ENCODE assay signal across 8 cellular contexts in the genomic region with DNA sequence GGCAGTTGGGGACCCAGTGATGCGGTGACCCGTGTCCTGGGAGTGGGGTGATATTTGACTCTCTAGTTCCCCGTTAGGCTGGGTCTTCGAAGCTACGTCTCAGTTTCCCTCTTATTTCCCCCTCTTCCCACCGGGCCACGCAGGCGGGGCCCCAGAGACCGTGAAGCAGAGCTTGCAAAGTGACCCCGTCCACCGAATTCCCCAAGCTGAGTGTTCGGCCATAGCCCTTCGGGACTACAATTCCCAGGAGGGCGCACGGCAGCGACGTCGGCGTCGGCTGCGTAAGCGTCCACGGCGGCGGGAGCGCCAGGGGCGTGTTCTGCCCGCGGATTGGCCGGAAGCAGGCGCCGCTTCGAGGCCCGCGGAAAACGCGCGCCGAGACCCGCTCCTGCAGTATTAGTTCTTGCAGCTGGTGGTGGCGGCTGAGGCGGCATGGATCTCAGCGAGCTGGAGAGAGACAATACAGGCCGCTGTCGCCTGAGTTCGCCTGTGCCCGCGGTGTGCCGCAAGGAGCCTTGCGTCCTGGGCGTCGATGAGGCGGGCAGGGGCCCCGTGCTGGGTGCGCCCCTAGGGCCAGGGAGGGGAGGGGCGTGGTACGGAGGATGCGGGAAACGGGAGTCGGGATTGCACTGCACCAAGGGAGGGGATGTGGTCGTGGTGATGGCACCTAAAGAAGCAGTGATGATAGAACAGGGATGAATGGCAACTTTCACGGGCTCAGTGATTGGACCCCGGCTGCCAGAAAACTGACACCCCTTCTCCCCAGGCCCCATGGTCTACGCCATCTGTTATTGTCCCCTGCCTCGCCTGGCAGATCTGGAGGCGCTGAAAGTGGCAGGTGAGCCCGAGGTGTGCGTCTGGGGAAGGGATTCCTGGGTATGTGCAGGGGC. TPM values are rescaled to one million over a fixed set of nuclear protein-coding genes. Genes with fewer than 3 reads are reported as not detected.
A peak's percentile ranks its signal among the peaks of the same experiment; 100 is the strongest.
DNase-seq lines count a peak whose midpoint lies in the region; ATAC-seq and TF ChIP-seq lines count a peak whose summit lies in the region.

Gene RNASEH2A, plus strand, starts transcription at position 343 of the 890 bp plus-strand sequence. Its CDS starts 90 bp downstream, at position 433.

- ATAC-seq in SK-N-SH treated with all-trans-retinoic acid at 6 μM for 48 hours = peak; percentile 94
- peak; percentile 88 to 92 for ATAC-seq in activated naive CD4-positive, alpha-beta T cell treated with anti-CD3 and anti-CD28 coated beads, Interleukin-2, amount 50 U/mL, for 72 hours

- H2AFZ ChIP-seq in osteoblast (ENCODE audit: low read length) = peak within 1 kb of the TSS; percentile 96

- no peaks in the 10 kb centered on the region for H3K9me3 Mint-ChIP-seq in activated naive CD4-positive, alpha-beta T cell treated with anti-CD3 and anti-CD28 coated beads, Interleukin-2, amount 50 U/mL, for 72 hours

- WGBS in thymus = 6% methylated on average over 68 of the region's 68 CpGs

- peak; percentile 88 for DNase-seq in EH (ENCODE audit: low read depth)
- peak; percentile 92 to 94 for DNase-seq in HAP-1 (ENCODE audit: low spot score in 2 of 2)
- peak; percentile 90 for DNase-seq in MV-4-11 (lab: John Stamatoyannopoulos, UW)
- peak; percentile 88 to 89 for DNase-seq in activated naive CD4-positive, alpha-beta T cell treated with anti-CD3 and anti-CD28 coated beads, Interleukin-2, amount 50 U/mL, for 72 hours (ENCODE audit: low spot score in 2 of 2)
- peak; percentile 90 for DNase-seq in glomerular visceral epithelial cell (ENCODE audit: extremely low spot score)
- DNase-seq in osteoblast (ENCODE audit: insufficient read length, low spot score, missing footprints) = peak; percentile 99

- TF ChIP-seq CTCF in osteoblast (IDR thresholded peaks at IDR 0.05; ENCODE audit: extremely low read depth, low read depth, low read length) = no peak

- H3K36me3 ChIP-seq in HAP-1 (replicated peaks) (peaks cover 25% of the 10 kb centered on the region), osteoblast (ENCODE audit: insufficient read depth, low read length) (peaks cover 15% of the 10 kb centered on the region), thymus (ENCODE audit: control insufficient read depth, insufficient read depth) (peaks cover 15% of the 10 kb centered on the region)

- peak within 1 kb of the TSS; percentile 91 to 95 for H3K27ac Mint-ChIP-seq in activated naive CD4-positive, alpha-beta T cell treated with anti-CD3 and anti-CD28 coated beads, Interleukin-2, amount 50 U/mL, for 72 hours

- H3K4me3 ChIP-seq in HAP-1 (peak within 1 kb of the TSS; percentile 59), osteoblast (ENCODE audit: insufficient read depth, low read length) (peak within 1 kb of the TSS; percentile 88), thymus (ENCODE audit: low read length) (peak within 1 kb of the TSS; percentile 63)

- H3K4me1 ChIP-seq in HAP-1 = peaks cover 12% of the 10 kb centered on the region
- H3K4me1 ChIP-seq in osteoblast (ENCODE audit: insufficient read depth, low read length) = peaks cover 17% of the 10 kb centered on the region
- H3K4me1 ChIP-seq in thymus (ENCODE audit: control insufficient read depth, insufficient read depth, low read length) = peaks cover 12% of the 10 kb centered on the region

- H4K20me1 ChIP-seq in osteoblast (ENCODE audit: insufficient read depth, low read length) = no peaks in the 10 kb centered on the region

- peaks cover 15 to 21% of the 10 kb centered on the region in 2 donors for H3K36me3 Mint-ChIP-seq in activated naive CD4-positive, alpha-beta T cell treated with anti-CD3 and anti-CD28 coated beads, Interleukin-2, amount 50 U/mL, for 72 hours

- H3K27ac ChIP-seq in osteoblast (ENCODE audit: low read depth, low read length) = peak within 1 kb of the TSS; percentile 53
- H3K27ac ChIP-seq in thymus (ENCODE audit: low read depth) = peak within 1 kb of the TSS; percentile 64

- H3K27me3 ChIP-seq in HAP-1 (ENCODE audit: low read depth) = no peaks in the 10 kb centered on the region
- no peaks in the 10 kb centered on the region for H3K27me3 ChIP-seq in osteoblast (ENCODE audit: insufficient read depth, low read length)
- H3K27me3 ChIP-seq in thymus (ENCODE audit: control insufficient read depth, insufficient read depth) = no peaks in the 10 kb centered on the region

- peak within 1 kb of the TSS; percentile 96 for H3K4me2 ChIP-seq in osteoblast (ENCODE audit: insufficient read depth, low read length)

- H3K9me3 ChIP-seq in HAP-1 (no peaks in the 10 kb centered on the region), osteoblast (ENCODE audit: low read depth, low read length) (no peaks in the 10 kb centered on the region), thymus (ENCODE audit: control insufficient read depth) (no peaks in the 10 kb centered on the region)

- peaks cover 10% of the 10 kb centered on the region for H3K79me2 ChIP-seq in osteoblast (ENCODE audit: insufficient read depth, low read length)

- in situ Hi-C loops in HAP-1 (cut with MboI; ENCODE audit: low sequenced_read_pairs) = no loop called here

TF ChIP-seq in SK-N-SH treated with all-trans-retinoic acid at 6 μM for 48 hours, 23 proteins besides CTCF, POLR2A, EP300 and RAD21:
- TF ChIP-seq, protein P1, sequence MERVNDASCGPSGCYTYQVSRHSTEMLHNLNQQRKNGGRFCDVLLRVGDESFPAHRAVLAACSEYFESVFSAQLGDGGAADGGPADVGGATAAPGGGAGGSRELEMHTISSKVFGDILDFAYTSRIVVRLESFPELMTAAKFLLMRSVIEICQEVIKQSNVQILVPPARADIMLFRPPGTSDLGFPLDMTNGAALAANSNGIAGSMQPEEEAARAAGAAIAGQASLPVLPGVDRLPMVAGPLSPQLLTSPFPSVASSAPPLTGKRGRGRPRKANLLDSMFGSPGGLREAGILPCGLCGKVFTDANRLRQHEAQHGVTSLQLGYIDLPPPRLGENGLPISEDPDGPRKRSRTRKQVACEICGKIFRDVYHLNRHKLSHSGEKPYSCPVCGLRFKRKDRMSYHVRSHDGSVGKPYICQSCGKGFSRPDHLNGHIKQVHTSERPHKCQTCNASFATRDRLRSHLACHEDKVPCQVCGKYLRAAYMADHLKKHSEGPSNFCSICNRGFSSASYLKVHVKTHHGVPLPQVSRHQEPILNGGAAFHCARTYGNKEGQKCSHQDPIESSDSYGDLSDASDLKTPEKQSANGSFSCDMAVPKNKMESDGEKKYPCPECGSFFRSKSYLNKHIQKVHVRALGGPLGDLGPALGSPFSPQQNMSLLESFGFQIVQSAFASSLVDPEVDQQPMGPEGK (CRISPR knock-in tag; IDR thresholded peaks at IDR 0.05; ENCODE audit: borderline replicate concordance) = no peak
- TF ChIP-seq ZFP30 (CRISPR knock-in tag; IDR thresholded peaks at IDR 0.05) = no peak
- TF ChIP-seq BACH2 (CRISPR knock-in tag; IDR thresholded peaks at IDR 0.05; ENCODE audit: borderline replicate concordance) = no peak
- TF ChIP-seq ZC3H10 (CRISPR knock-in tag; IDR thresholded peaks at IDR 0.05) = no peak
- TF ChIP-seq RARB (CRISPR knock-in tag; IDR thresholded peaks at IDR 0.05) = no peak
- TF ChIP-seq, protein P2, sequence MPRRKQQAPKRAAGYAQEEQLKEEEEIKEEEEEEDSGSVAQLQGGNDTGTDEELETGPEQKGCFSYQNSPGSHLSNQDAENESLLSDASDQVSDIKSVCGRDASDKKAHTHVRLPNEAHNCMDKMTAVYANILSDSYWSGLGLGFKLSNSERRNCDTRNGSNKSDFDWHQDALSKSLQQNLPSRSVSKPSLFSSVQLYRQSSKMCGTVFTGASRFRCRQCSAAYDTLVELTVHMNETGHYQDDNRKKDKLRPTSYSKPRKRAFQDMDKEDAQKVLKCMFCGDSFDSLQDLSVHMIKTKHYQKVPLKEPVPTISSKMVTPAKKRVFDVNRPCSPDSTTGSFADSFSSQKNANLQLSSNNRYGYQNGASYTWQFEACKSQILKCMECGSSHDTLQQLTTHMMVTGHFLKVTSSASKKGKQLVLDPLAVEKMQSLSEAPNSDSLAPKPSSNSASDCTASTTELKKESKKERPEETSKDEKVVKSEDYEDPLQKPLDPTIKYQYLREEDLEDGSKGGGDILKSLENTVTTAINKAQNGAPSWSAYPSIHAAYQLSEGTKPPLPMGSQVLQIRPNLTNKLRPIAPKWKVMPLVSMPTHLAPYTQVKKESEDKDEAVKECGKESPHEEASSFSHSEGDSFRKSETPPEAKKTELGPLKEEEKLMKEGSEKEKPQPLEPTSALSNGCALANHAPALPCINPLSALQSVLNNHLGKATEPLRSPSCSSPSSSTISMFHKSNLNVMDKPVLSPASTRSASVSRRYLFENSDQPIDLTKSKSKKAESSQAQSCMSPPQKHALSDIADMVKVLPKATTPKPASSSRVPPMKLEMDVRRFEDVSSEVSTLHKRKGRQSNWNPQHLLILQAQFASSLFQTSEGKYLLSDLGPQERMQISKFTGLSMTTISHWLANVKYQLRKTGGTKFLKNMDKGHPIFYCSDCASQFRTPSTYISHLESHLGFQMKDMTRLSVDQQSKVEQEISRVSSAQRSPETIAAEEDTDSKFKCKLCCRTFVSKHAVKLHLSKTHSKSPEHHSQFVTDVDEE (CRISPR knock-in tag; IDR thresholded peaks at IDR 0.05) = no peak
- TF ChIP-seq SNAI2 (CRISPR knock-in tag; IDR thresholded peaks at IDR 0.05) = no peak
- no peak for TF ChIP-seq CSDC2 (CRISPR knock-in tag; IDR thresholded peaks at IDR 0.05)
- TF ChIP-seq TCF4 (CRISPR knock-in tag; IDR thresholded peaks at IDR 0.05; ENCODE audit: borderline replicate concordance) = no peak
- TF ChIP-seq ZFP3 (CRISPR knock-in tag; IDR thresholded peaks at IDR 0.05) = no peak

RNA-seq across cellular contexts. Expression of gene RNASEH2A, which starts in this region (rescaled TPM):
- total RNA-seq in activated naive CD4-positive, alpha-beta T cell treated with anti-CD3 and anti-CD28 coated beads, Interleukin-2, amount 50 U/mL, for 72 hours = 10 to 100 TPM; 37.0 to 41.4 TPM
- total RNA-seq in osteoblast = 7.6 and 8.3 TPM in 2 replicates
- polyA plus RNA-seq in thymus = 8.4 TPM

Comparison
In these comparisons a context has a peak if more than half of its experiments do, and no peak if none do; other contexts are left out.
1. Peak in every context shown above with its lines: DNase-seq, ATAC-seq, H3K4me3 ChIP-seq and H3K27ac ChIP-seq.